ENCODE assay signal across 16 cellular contexts in genomic region chr3:126888186-126888760, GRCh38.
DNase-seq lines count a peak whose midpoint lies in the region; ATAC-seq and TF ChIP-seq lines count a peak whose summit lies in the region.
"Had no signal": no experiment of that assay in that cellular context is flagged by ENCODE, and none has a peak within 500 bp of the region (broad histone marks: within the 10 kb centered on the region; RNA-seq: fewer than 3 reads in every experiment).

No MANE protein-coding gene starts in this region.

- peaks cover 21% of the 10 kb centered on the region for H3K4me1 Mint-ChIP-seq in glutamatergic neuron (ENCODE audit: low read depth, unreplicated experiment)
- H3K4me1 Mint-ChIP-seq: activated B cell treated with CpG ODN at 0.5 μM for 24 hours had no signal

- H3K9me3 ChIP-seq in uterus (no peaks in the 10 kb centered on the region), mesenchymal stem cell (ENCODE audit: control insufficient read depth, low read length) (no peaks in the 10 kb centered on the region), OCI-LY7 (ENCODE audit: low read length) (no peaks in the 10 kb centered on the region)
- H3K9me3 ChIP-seq: heart right ventricle had no signal

- intact Hi-C loops in uterus (cut with DNase I; ENCODE audit: low total_unique reads) (no loop called here), OCI-LY7 (cut with micrococcal nuclease; ENCODE audit: unreplicated experiment) (no loop called here)

- H3K4me1 ChIP-seq in uterus (no peaks in the 10 kb centered on the region), mesenchymal stem cell (ENCODE audit: control insufficient read depth, insufficient read depth, low read depth, low read length) (no peaks in the 10 kb centered on the region), OCI-LY7 (ENCODE audit: insufficient read depth, low read length, poor library complexity, severe bottlenecking) (no peaks in the 10 kb centered on the region)

- CTCF ChIA-PET in OCI-LY7 (lab: Charles Lee; ENCODE audit: unreplicated experiment) = no interaction called here

- POLR2A ChIA-PET in OCI-LY7 (lab: Charles Lee) = no interaction called here

- H3K27me3 Mint-ChIP-seq in glutamatergic neuron (ENCODE audit: unreplicated experiment) = peaks cover 8% of the 10 kb centered on the region

- WGBS in mesenchymal stem cell = 95% methylated on average over 5 of the region's 5 CpGs

- peak overlapping the region; percentile 59 for H3K4me3 Mint-ChIP-seq in glutamatergic neuron (ENCODE audit: unreplicated experiment)
- H3K4me3 Mint-ChIP-seq: activated B cell treated with CpG ODN at 0.5 μM for 24 hours; memory B cell; T-helper 1 cell treated with Interleukin-12 subunit alpha and Interleukin-12 subunit beta and Interleukin-4 antibody, amounts not matched to agents 30 μg/mL and 1 μg/mL, for 36 hours had no signal

- H3K9me3 Mint-ChIP-seq in glutamatergic neuron (ENCODE audit: unreplicated experiment) = peaks cover 10% of the 10 kb centered on the region
- H3K9me3 Mint-ChIP-seq: activated B cell treated with CpG ODN at 0.5 μM for 24 hours; activated T-helper 2 cell treated with anti-CD3 and anti-CD28 coated beads, Interferon-gamma antibody, Interleukin-2, Interleukin-4, amounts not matched to agents 10 μg/mL and 5 μg/mL and 100 μg/mL, durations not matched to agents 14 hours and 24 hours and 36 hours; IgD-negative memory B cell; memory B cell; T-helper 1 cell treated with Interleukin-12 subunit alpha and Interleukin-12 subunit beta and Interleukin-4 antibody, amounts not matched to agents 30 μg/mL and 1 μg/mL, for 36 hours had no signal

- ATAC-seq in SK-N-SH treated with all-trans-retinoic acid at 6 μM for 48 hours = no peak
- ATAC-seq: heart right ventricle had no signal

- no peak overlapping the region for H2BK120ac ChIP-seq in mesenchymal stem cell (ENCODE audit: low read depth, low read length)

- no peak overlapping the region for H2BK12ac ChIP-seq in mesenchymal stem cell (ENCODE audit: low read length in 2 of 2)

- no peak overlapping the region for H4K91ac ChIP-seq in mesenchymal stem cell (ENCODE audit: low read length)

- no peak overlapping the region for H2BK15ac ChIP-seq in mesenchymal stem cell (ENCODE audit: low read depth, poor library complexity, severe bottlenecking)

- H3K4me3 ChIP-seq in uterus = no peak overlapping the region
- H3K4me3 ChIP-seq in mesenchymal stem cell (ENCODE audit: insufficient read depth in 1 of 2, low read depth in 1 of 2, low read length in 2 of 2) = no peak overlapping the region
- no peak overlapping the region for H3K4me3 ChIP-seq in OCI-LY7 (ENCODE audit: low read depth, low read length, poor library complexity, severe bottlenecking)
- H3K4me3 ChIP-seq: heart right ventricle had no signal

- no peak overlapping the region for H3K23ac ChIP-seq in mesenchymal stem cell (ENCODE audit: low read length in 2 of 2)

- DNase-seq in COR-L47 (lab: John Stamatoyannopoulos, UW) (peak; percentile 95), NCI-H1417 treated with DMSO at 0.1 percent for 48 hours (lab: John Stamatoyannopoulos, UW) (peak; percentile 88), NCI-H2227 treated with DMSO at 0.1 percent for 48 hours (lab: John Stamatoyannopoulos, UW) (peak; percentile 41), glutamatergic neuron (peak; percentile 58), uterus (no peak), mesenchymal stem cell (no peak), OCI-LY7 (ENCODE audit: low spot score) (no peak)
- DNase-seq: activated B cell treated with CpG ODN at 0.5 μM for 24 hours, heart right ventricle, islet precursor cell, SHP77 had no signal

- no peaks in the 10 kb centered on the region for H3K36me3 Mint-ChIP-seq in glutamatergic neuron (ENCODE audit: unreplicated experiment)

- no peaks in the 10 kb centered on the region for H3K9me2 ChIP-seq in OCI-LY7 (ENCODE audit: insufficient read depth, low read length)

- no peak overlapping the region for H3K18ac ChIP-seq in mesenchymal stem cell (ENCODE audit: low read depth in 1 of 2, low read length in 2 of 2)

- H4K20me1 ChIP-seq in OCI-LY7 (ENCODE audit: insufficient read depth, low read length) = no peaks in the 10 kb centered on the region; the same call in 1 of the 2 replicates

- no peak overlapping the region for H3K9ac ChIP-seq in mesenchymal stem cell (ENCODE audit: low read length)

- no TSS peak for BruUV-seq in OCI-LY7 (replicated peaks; lab: Mats Ljungman, UMichigan)

- H2AFZ ChIP-seq in mesenchymal stem cell (ENCODE audit: low read depth, low read length) (no peak overlapping the region), OCI-LY7 (ENCODE audit: low read length) (no peak overlapping the region)

- H3K27me3 ChIP-seq in uterus (no peaks in the 10 kb centered on the region), mesenchymal stem cell (ENCODE audit: control insufficient read depth in 1 of 2, insufficient read depth in 1 of 2, low read length in 2 of 2) (no peaks in the 10 kb centered on the region)
- H3K27me3 ChIP-seq: heart right ventricle had no signal

- TF ChIP-seq CTCF in glutamatergic neuron (IDR thresholded peaks at IDR 0.05; ENCODE audit: partially characterized antibody, unreplicated experiment) (no peak), uterus (IDR thresholded peaks at IDR 0.05) (no peak), OCI-LY7 (conservative IDR thresholded peaks at IDR 0.05; ENCODE audit: low read length) (no peak)

- H4K8ac ChIP-seq in mesenchymal stem cell (ENCODE audit: low read length) = no peak overlapping the region

- H3K36me3 ChIP-seq in uterus (no peaks in the 10 kb centered on the region), mesenchymal stem cell (ENCODE audit: control insufficient read depth in 1 of 2, insufficient read depth in 2 of 2, low read depth in 1 of 2, low read length in 2 of 2) (peaks cover 0 to 16% of the 10 kb centered on the region in 2 experiments), OCI-LY7 (ENCODE audit: insufficient read depth, low read length) (no peaks in the 10 kb centered on the region)

- no peaks in the 10 kb centered on the region for H3K79me2 ChIP-seq in OCI-LY7 (ENCODE audit: insufficient read depth, low read depth, low read length)

- H3K14ac ChIP-seq in mesenchymal stem cell (ENCODE audit: low read length in 2 of 2) = no peak overlapping the region

- peak overlapping the region; percentile 84 for H3K27ac Mint-ChIP-seq in glutamatergic neuron (ENCODE audit: unreplicated experiment)
- H3K27ac Mint-ChIP-seq: activated B cell treated with CpG ODN at 0.5 μM for 24 hours; activated T-helper 2 cell treated with anti-CD3 and anti-CD28 coated beads, Interferon-gamma antibody, Interleukin-2, Interleukin-4, amounts not matched to agents 10 μg/mL and 5 μg/mL and 100 μg/mL, durations not matched to agents 14 hours and 24 hours and 36 hours; IgD-negative memory B cell; memory B cell; T-helper 1 cell treated with Interleukin-12 subunit alpha and Interleukin-12 subunit beta and Interleukin-4 antibody, amounts not matched to agents 30 μg/mL and 1 μg/mL, for 36 hours had no signal

- H3K4ac ChIP-seq in mesenchymal stem cell (ENCODE audit: low read depth in 1 of 2, low read length in 2 of 2) = no peak overlapping the region

- peaks cover 1% of the 10 kb centered on the region for H3K79me1 ChIP-seq in mesenchymal stem cell (replicated peaks; ENCODE audit: low read length, poor library complexity, severe bottlenecking)

- H3K27ac ChIP-seq in uterus (no peak overlapping the region), mesenchymal stem cell (ENCODE audit: low read length, poor library complexity, severe bottlenecking) (no peak overlapping the region), OCI-LY7 (ENCODE audit: low read depth, low read length, poor library complexity, severe bottlenecking) (no peak overlapping the region)
- H3K27ac ChIP-seq: heart right ventricle had no signal

- no peak overlapping the region for H2AK5ac ChIP-seq in mesenchymal stem cell (ENCODE audit: low read length, severe bottlenecking)

- no peak overlapping the region for H2BK5ac ChIP-seq in mesenchymal stem cell (ENCODE audit: low read depth, low read length, poor library complexity, severe bottlenecking)

- no peak overlapping the region for H3K4me2 ChIP-seq in mesenchymal stem cell (ENCODE audit: low read length, poor library complexity, severe bottlenecking)
- H3K4me2 ChIP-seq in OCI-LY7 (ENCODE audit: low read length) = no peak overlapping the region

- TF ChIP-seq POLR2A in uterus (IDR thresholded peaks at IDR 0.05) = no peak

TF ChIP-seq in SK-N-SH treated with all-trans-retinoic acid at 6 μM for 48 hours, 23 proteins besides CTCF, POLR2A, EP300 and RAD21:
- TF ChIP-seq TOX (CRISPR knock-in tag; IDR thresholded peaks at IDR 0.05; ENCODE audit: borderline replicate concordance) (no peak), TCF4 (CRISPR knock-in tag; IDR thresholded peaks at IDR 0.05; ENCODE audit: borderline replicate concordance) (no peak), PPARA (CRISPR knock-in tag; IDR thresholded peaks at IDR 0.05; ENCODE audit: borderline replicate concordance) (no peak)

Comparison
In these comparisons a context has a peak if more than half of its experiments do, and no peak if none do; other contexts are left out.
1. DNase-seq: peak in COR-L47 (single experiment), NCI-H1417 treated with DMSO at 0.1 percent for 48 hours (single experiment), NCI-H2227 treated with DMSO at 0.1 percent for 48 hours (single experiment) and glutamatergic neuron (single experiment); none in uterus (0 of 2), mesenchymal stem cell (single experiment) and OCI-LY7 (single experiment).